28 cellular contexts compared by ENCODE assay signal in genomic region chr14:34329281-34329680, GRCh38.
DNase-seq lines count a peak whose midpoint lies in the region; ATAC-seq, FAIRE-seq and TF ChIP-seq lines count a peak whose summit lies in the region.
"Had no signal": no experiment of that assay in that cellular context is flagged by ENCODE, and none has a peak within 500 bp of the region (broad histone marks: within the 10 kb centered on the region; RNA-seq: fewer than 3 reads in every experiment).

No MANE protein-coding gene starts in this region.

- TF ChIP-seq EP300 in HepG2 (IDR thresholded peaks at IDR 0.05; ENCODE audit: low read depth in 2 of 2, low read length in 2 of 2) (no peak), HepG2 (CRISPR knock-in tag; IDR thresholded peaks at IDR 0.05; ENCODE audit: borderline replicate concordance) (no peak)

- no peaks in the 10 kb centered on the region for H4K20me1 ChIP-seq in IMR-90 (ENCODE audit: insufficient read depth, low read length)
- no peaks in the 10 kb centered on the region for H4K20me1 ChIP-seq in HepG2 (ENCODE audit: insufficient read depth, low read length)
- H4K20me1 ChIP-seq: BLaER1 had no signal

- BruUV-seq in IMR-90 (replicated peaks; lab: Mats Ljungman, UMichigan): no TSS peak
- BruUV-seq in HepG2 (replicated peaks; lab: Mats Ljungman, UMichigan): no TSS peak

- no peak overlapping the region for H3K27ac ChIP-seq in IMR-90 (ENCODE audit: insufficient read depth, low read length)
- peak overlapping the region; percentile 25 for H3K27ac ChIP-seq in stomach smooth muscle (ENCODE audit: low read length)
- no peak overlapping the region for H3K27ac ChIP-seq in HepG2 (ENCODE audit: extremely low read length, insufficient read depth, low read length)
- H3K27ac ChIP-seq: BLaER1 had no signal

- no peak for FAIRE-seq in HepG2 (lab: Jason Lieb, UNC)
- FAIRE-seq: A204.1, GM12878, GM12892, GM18507, GM19239 had no signal

- no peak for TF ChIP-seq POLR2A in IMR-90 (IDR thresholded peaks at IDR 0.05; ENCODE audit: low read depth, low read length)
- TF ChIP-seq POLR2A in HepG2 (IDR thresholded peaks at IDR 0.05; ENCODE audit: insufficient read depth in 1 of 2, low read depth in 2 of 2, low read length in 2 of 2): no peak

- H2BK15ac ChIP-seq in IMR-90 (ENCODE audit: low read depth, low read length): no peak overlapping the region

- no peak overlapping the region for H3K56ac ChIP-seq in IMR-90 (ENCODE audit: extremely low read depth, insufficient read depth, low read length)

- in situ Hi-C loops in IMR-90 (cut with MboI; ENCODE audit: low sequenced_read_pairs) (no loop called here), HepG2 (cut with HindIII; ENCODE audit: extremely low pct_ligation_motif_present, low pct_unique_long_range_greater_than_20kb) (no loop called here)

- no peak overlapping the region for H2AFZ ChIP-seq in IMR-90 (replicated peaks; ENCODE audit: low read length, poor library complexity)
- no peak overlapping the region for H2AFZ ChIP-seq in HepG2 (ENCODE audit: low read length)

- no peak overlapping the region for H2BK5ac ChIP-seq in IMR-90 (ENCODE audit: low read depth, low read length, poor library complexity, severe bottlenecking)

- no peak overlapping the region for H4K91ac ChIP-seq in IMR-90 (ENCODE audit: insufficient read depth, low read depth, low read length)

- no peak overlapping the region for H3K18ac ChIP-seq in IMR-90 (ENCODE audit: low read depth, low read length)

- no peak overlapping the region for H4K8ac ChIP-seq in IMR-90 (ENCODE audit: low read depth in 2 of 2, low read length in 2 of 2)

- DNase-seq in IMR-90 (peak; percentile 14), LNCaP clone FGC (ENCODE audit: low read depth) (peak; percentile 61), fibroblast of villous mesenchyme (ENCODE audit: low read depth) (peak; percentile 24), HepG2 (ENCODE audit: low spot score) (no peak)
- DNase-seq: 8988T; ACHN; BE2C; C1 segment of cervical spinal cord; CD4-positive, alpha-beta memory T cell; CD4-positive, CD25-positive, alpha-beta regulatory T cell; CD8-positive, alpha-beta memory T cell; COR-L47; DMS 273 treated with DMSO at 0.1 percent for 48 hours; DMS153; DMS53; DMS79; DND-41; EL; GDM1 had no signal

- H3K9ac ChIP-seq in IMR-90 (ENCODE audit: low read depth, low read length) (no peak overlapping the region), stomach smooth muscle (ENCODE audit: low read length in 2 of 2) (no peak overlapping the region), HepG2 (ENCODE audit: insufficient read depth, low read depth, low read length) (no peak overlapping the region)
- H3K9ac ChIP-seq: BLaER1 had no signal

- H3K4me2 ChIP-seq in IMR-90 (ENCODE audit: low read depth, low read length) (no peak overlapping the region), HepG2 (ENCODE audit: low read depth, low read length) (no peak overlapping the region)
- H3K4me2 ChIP-seq: BLaER1 had no signal

- H3K9me1 ChIP-seq in IMR-90 (ENCODE audit: insufficient read depth, low read length): peaks cover 4% of the 10 kb centered on the region; the same call in 1 of the 2 replicates

- no peak overlapping the region for H3K14ac ChIP-seq in IMR-90 (replicated peaks; ENCODE audit: low read depth, low read length)

- H2AK5ac ChIP-seq in IMR-90 (ENCODE audit: low read depth, low read length): no peak overlapping the region

- no peaks in the 10 kb centered on the region for H3K79me1 ChIP-seq in IMR-90 (ENCODE audit: low read depth in 1 of 2, low read length in 2 of 2)

- H3K27me3 ChIP-seq in IMR-90 (ENCODE audit: control insufficient read depth, insufficient read depth, low read length): no peaks in the 10 kb centered on the region
- no peaks in the 10 kb centered on the region for H3K27me3 ChIP-seq in stomach smooth muscle (ENCODE audit: control insufficient read depth in 1 of 2, insufficient read depth in 2 of 2, low read length in 2 of 2)
- no peaks in the 10 kb centered on the region for H3K27me3 ChIP-seq in HepG2 (ENCODE audit: control insufficient read depth in 1 of 2, insufficient read depth in 2 of 2, low read length in 2 of 2)
- H3K27me3 ChIP-seq: BE2C, BLaER1 had no signal

- H3K9me3 ChIP-seq in IMR-90 (ENCODE audit: control insufficient read depth, insufficient read depth, low read length) (no peaks in the 10 kb centered on the region), stomach smooth muscle (ENCODE audit: control insufficient read depth in 2 of 2, low read length in 2 of 2) (no peaks in the 10 kb centered on the region), HepG2 (ENCODE audit: low read length) (no peaks in the 10 kb centered on the region)
- H3K9me3 ChIP-seq: BE2C, BLaER1 had no signal

- H3K4me1 ChIP-seq in IMR-90 (ENCODE audit: control insufficient read depth, insufficient read depth, low read length) (peaks cover 3% of the 10 kb centered on the region; the same call in 1 of the 2 replicates), stomach smooth muscle (ENCODE audit: control insufficient read depth, insufficient read depth, low read length) (peaks cover 17% of the 10 kb centered on the region), HepG2 (ENCODE audit: insufficient read depth, low read length) (peaks cover 30% of the 10 kb centered on the region)
- H3K4me1 ChIP-seq: BE2C had no signal

- CTCF ChIA-PET in IMR-90 (lab: Yijun Ruan, JAX): interaction anchor here (0.6 to 0.9 kb wide), 2 partner anchors 10 to 177 kb away, joined by 3 to 5 read pairs; no protein-coding TSS in a partner anchor
- CTCF ChIA-PET in HepG2 (lab: Yijun Ruan, JAX; ENCODE audit: low intra/inter-chr PET ratio, low total read pairs): interaction anchor here (1.1 kb wide), 1 partner anchor 169 kb away, joined by 3 read pairs; no protein-coding TSS in a partner anchor

- dilution Hi-C loops in IMR-90 (cut with HindIII; ENCODE audit: low sequenced_read_pairs, unreplicated experiment): no loop called here

- H3K4me3 ChIP-seq in IMR-90 (ENCODE audit: insufficient read depth, low read depth, low read length) (no peak overlapping the region), LNCaP clone FGC (ENCODE audit: low read depth, low read length) (no peak overlapping the region), fibroblast of villous mesenchyme (ENCODE audit: low read depth, low read length) (no peak overlapping the region), stomach smooth muscle (ENCODE audit: low read length in 2 of 2) (no peak overlapping the region), HepG2 (replicated peaks in 1 of 3; ENCODE audit: insufficient read depth in 1 of 3, low read depth in 2 of 3, low read length in 3 of 3) (no peak overlapping the region)
- H3K4me3 ChIP-seq: BLaER1, GM12878 had no signal

- no CpG with 5 or more reads among the region's 1 CpG for WGBS in IMR-90 (ENCODE audit: extremely low coverage in 2 of 2, insufficient read length in 1 of 2), 2 experiments
- WGBS in HepG2 (ENCODE audit: low lambda C conversion rate): 6% methylated on average over 1 of the region's 1 CpG

- no peak overlapping the region for H3K23ac ChIP-seq in IMR-90 (ENCODE audit: low read depth, low read length)

- H3K79me2 ChIP-seq in HepG2 (ENCODE audit: insufficient read depth, low read length): no peaks in the 10 kb centered on the region

- ATAC-seq in IMR-90 (ENCODE audit: low read depth): peak; percentile 27; the same call in 1 of the 2 replicates
- ATAC-seq in HG03469 (IDR thresholded peaks at IDR 0.05; ENCODE audit: unreplicated experiment): no peak
- ATAC-seq in GM18867 (IDR thresholded peaks at IDR 0.05; ENCODE audit: unreplicated experiment): no peak
- ATAC-seq in HepG2: no peak
- ATAC-seq: GM12878 had no signal

- POLR2A ChIA-PET in IMR-90 (lab: Charles Lee; ENCODE audit: unreplicated experiment): no interaction called here
- POLR2A ChIA-PET in HepG2 (lab: Yijun Ruan, JAX): no interaction called here

- H2BK20ac ChIP-seq in IMR-90 (ENCODE audit: low read depth, low read length): no peak overlapping the region

- H3K36me3 ChIP-seq in IMR-90 (ENCODE audit: control insufficient read depth, insufficient read depth, low read length) (no peaks in the 10 kb centered on the region), stomach smooth muscle (ENCODE audit: control insufficient read depth in 2 of 2, insufficient read depth in 2 of 2, low read length in 2 of 2) (no peaks in the 10 kb centered on the region), HepG2 (replicated peaks in 1 of 2; ENCODE audit: control insufficient read depth in 1 of 2, insufficient read depth in 2 of 2, low read length in 2 of 2) (no peaks in the 10 kb centered on the region)
- H3K36me3 ChIP-seq: BE2C, BLaER1 had no signal

- no peak overlapping the region for H2BK120ac ChIP-seq in IMR-90 (ENCODE audit: low read depth, low read length)

- intact Hi-C loops in IMR-90 (cut with micrococcal nuclease): no loop called here
- intact Hi-C loops in HepG2 (cut with micrococcal nuclease; ENCODE audit: unreplicated experiment): no loop called here

- no peak overlapping the region for H3K4ac ChIP-seq in IMR-90 (ENCODE audit: low read depth, low read length)

- no peak for TF ChIP-seq RAD21 in IMR-90 (IDR thresholded peaks at IDR 0.05; ENCODE audit: low read length)
- TF ChIP-seq RAD21 in HepG2 (CRISPR knock-in tag; IDR thresholded peaks at IDR 0.05): no peak

- TF ChIP-seq CTCF in IMR-90 (conservative IDR thresholded peaks at IDR 0.05; ENCODE audit: low read depth, low read length) (no peak), LNCaP clone FGC (IDR thresholded peaks at IDR 0.05; ENCODE audit: control insufficient read depth, extremely low read depth, insufficient read depth) (no peak), fibroblast of villous mesenchyme (IDR thresholded peaks at IDR 0.05; ENCODE audit: insufficient read depth, low read depth, low read length) (no peak), HepG2 (CRISPR knock-in tag; IDR thresholded peaks at IDR 0.05) (no peak)

- no peak overlapping the region for H2AK9ac ChIP-seq in IMR-90 (replicated peaks; ENCODE audit: low read depth, low read length, poor library complexity)

- H4K5ac ChIP-seq in IMR-90 (ENCODE audit: low read depth, low read length): no peak overlapping the region

TF ChIP-seq in IMR-90, 13 proteins besides CTCF, POLR2A, EP300 and RAD21 (continues in another document):
- no peak for TF ChIP-seq USF2 (IDR thresholded peaks at IDR 0.05; ENCODE audit: low read depth, low read length)

TF ChIP-seq in HepG2, 621 proteins besides CTCF, POLR2A, EP300 and RAD21 (continues in another document):
- no peak for TF ChIP-seq JARID2 (CRISPR knock-in tag; IDR thresholded peaks at IDR 0.05; ENCODE audit: insufficient replicate concordance)
- TF ChIP-seq BRD4 (CRISPR knock-in tag; IDR thresholded peaks at IDR 0.05): no peak
- no peak for TF ChIP-seq ASH2L (IDR thresholded peaks at IDR 0.05; ENCODE audit: insufficient read length, low read depth, low read length)
- TF ChIP-seq ZNF335 (CRISPR knock-in tag; IDR thresholded peaks at IDR 0.05): no peak
